Comparison of ENCODE assay signal across 8 cellular contexts in the genomic region with DNA sequence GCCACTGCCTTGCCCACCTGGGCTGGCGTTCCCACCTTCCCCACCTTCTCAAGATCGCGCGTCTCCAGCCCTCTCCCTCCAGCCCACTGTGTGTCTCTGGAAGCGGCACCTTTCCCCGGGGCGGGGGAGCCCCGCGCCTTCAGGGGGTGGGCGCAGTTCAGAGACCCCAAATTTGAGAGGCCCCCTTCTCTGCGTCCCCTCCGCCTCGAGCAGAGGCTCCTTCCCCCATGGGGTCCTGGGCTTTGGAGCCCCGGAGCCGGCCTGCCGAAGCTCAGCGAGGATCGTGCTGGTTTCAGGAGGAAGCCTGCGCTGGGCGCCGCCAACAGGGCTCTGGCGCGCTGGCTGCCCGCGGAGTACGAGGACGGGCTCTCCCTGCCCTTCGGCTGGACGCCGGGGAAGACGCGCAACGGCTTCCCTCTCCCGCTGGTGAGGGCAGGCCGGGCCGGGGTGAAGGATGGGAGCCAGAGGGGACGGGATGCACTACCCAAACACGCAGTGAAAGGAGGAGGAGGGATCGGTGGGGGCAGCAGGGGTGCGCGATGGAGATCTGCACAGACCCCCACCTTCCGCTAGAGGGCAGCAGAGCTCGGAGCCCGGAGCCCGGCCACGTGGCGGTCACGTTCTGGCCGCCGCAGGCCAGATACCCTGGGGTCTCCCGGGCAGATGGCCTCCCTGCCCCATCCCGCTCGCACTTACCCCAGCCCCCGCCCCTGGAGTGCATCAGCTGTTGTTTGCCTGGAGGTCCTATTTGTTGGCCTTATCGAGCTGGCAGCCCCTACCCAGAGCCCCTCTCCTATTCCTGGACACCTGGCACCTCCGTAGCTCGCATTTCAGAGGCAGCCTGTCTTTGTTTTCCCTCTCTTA. TPM values are rescaled to one million over a fixed set of nuclear protein-coding genes. Genes with fewer than 3 reads are reported as not detected.
A peak's percentile ranks its signal among the peaks of the same experiment; 100 is the strongest.
DNase-seq lines count a peak whose midpoint lies in the region; ATAC-seq and TF ChIP-seq lines count a peak whose summit lies in the region.

No MANE protein-coding gene starts in this region.

- TF ChIP-seq CTCF in astrocyte of the cerebellum (IDR thresholded peaks at IDR 0.05; ENCODE audit: low read depth, low read length, missing control alignments) (peak; percentile 86), sigmoid colon (IDR thresholded peaks at IDR 0.05) (peak; percentile 56 to 94 (median 76))

- WGBS in sigmoid colon, 2 donors, result 7% methylated on average over 57 of the region's 57 CpGs

- no peaks in the 10 kb centered on the region for H3K36me3 ChIP-seq in sigmoid colon

- no peaks in the 10 kb centered on the region for H3K9me3 ChIP-seq in sigmoid colon

- intact Hi-C loops in sigmoid colon (cut with DNase I), result loop anchor here (2.0 kb wide), 1 partner anchor 167 kb away; the partner anchor contains the start of gene RNF43

- H3K4me1 ChIP-seq in sigmoid colon, result peaks cover 0 to 13% (median 12%) of the 10 kb centered on the region in 4 donors

- H3K4me3 ChIP-seq in astrocyte of the cerebellum (ENCODE audit: low read depth, low read length) (peak overlapping the region; percentile 40), sigmoid colon (peak overlapping the region; percentile 26 to 52 (median 44))

- DNase-seq in AG20443 (ENCODE audit: low spot score) (peak; percentile 96), NAMALWA (ENCODE audit: low spot score) (peak; percentile 62), T-helper 2 cell (peak; percentile 54 to 68 (median 59)), astrocyte of the cerebellum (ENCODE audit: low read depth) (no peak), hypothalamus (lab: John Stamatoyannopoulos, UW) (peak in 47 of 51 donors; percentile 13 to 85 (median 48)), sigmoid colon (peak; percentile 80)

- TF ChIP-seq POLR2A in sigmoid colon (IDR thresholded peaks at IDR 0.05), result no peak

- in situ Hi-C loops in astrocyte of the cerebellum (cut with HindIII; ENCODE audit: low sequenced_read_pairs), result no loop called here

- H3K27ac ChIP-seq in sigmoid colon, result no peak overlapping the region

- TF ChIP-seq EP300 in sigmoid colon (IDR thresholded peaks at IDR 0.05), result no peak

- H3K27me3 ChIP-seq in sigmoid colon, result peaks cover 0 to 31% (median 14%) of the 10 kb centered on the region in 3 donors

- peak; percentile 56 for ATAC-seq in GM19372 (IDR thresholded peaks at IDR 0.05; ENCODE audit: low read depth, unreplicated experiment)
- no peak for ATAC-seq in HG03196 (IDR thresholded peaks at IDR 0.05; ENCODE audit: unreplicated experiment)

RNA-seq across cellular contexts. Expression of gene LPO, which starts 11.1 kb away (rescaled TPM):
- total RNA-seq in sigmoid colon, result not detected
- not detected for polyA plus RNA-seq in sigmoid colon

RNA-seq across cellular contexts. Expression of gene MKS1, which starts 30.4 kb away (rescaled TPM):
- 10 to 100 TPM in 1 of 4 donors, 1 to 10 TPM in 3; 6.1 to 11.0 (median 8.4) TPM for total RNA-seq in sigmoid colon
- polyA plus RNA-seq in sigmoid colon, result 1 to 10 TPM; 3.0 to 10.0 (median 6.6) TPM

RNA-seq across cellular contexts. Expression of gene MPO, which starts 31.2 kb away (rescaled TPM):
- total RNA-seq in sigmoid colon, result under 1 TPM in 1 of 4 donors, not detected in 3; 0.36 TPM
- polyA plus RNA-seq in sigmoid colon, result under 1 TPM in 1 of 3 donors, not detected in 2; 0.44 TPM

RNA-seq across cellular contexts. Expression of gene EPX, which starts 57.0 kb away (rescaled TPM):
- not detected for total RNA-seq in sigmoid colon
- under 1 TPM in 1 of 3 donors, not detected in 2; 0.03 TPM for polyA plus RNA-seq in sigmoid colon
